ENCODE assay signal across 15 cellular contexts in genomic region chr20:59404749-59405148, GRCh38.
DNase-seq lines count a peak whose midpoint lies in the region; ATAC-seq, FAIRE-seq and TF ChIP-seq lines count a peak whose summit lies in the region.
"Had no signal": no experiment of that assay in that cellular context is flagged by ENCODE, and none has a peak within 500 bp of the region (broad histone marks: within the 10 kb centered on the region; RNA-seq: fewer than 3 reads in every experiment).

No MANE protein-coding gene starts in this region.

- TF ChIP-seq CTCF in RWPE2 (IDR thresholded peaks at IDR 0.05; ENCODE audit: poor library complexity, severe bottlenecking) (no peak), astrocyte (IDR thresholded peaks at IDR 0.05; ENCODE audit: insufficient read depth, low read depth, low read length) (no peak)

- intact Hi-C loops in posterior vena cava (cut with DNase I): no loop called here

- ATAC-seq in RWPE2 (ENCODE audit: low read depth): no peak
- no peak for ATAC-seq in GM21360 (IDR thresholded peaks at IDR 0.05; ENCODE audit: unreplicated experiment)
- ATAC-seq: A549; CD8-positive, alpha-beta T cell had no signal

- no peak overlapping the region for H3K4me2 ChIP-seq in astrocyte (ENCODE audit: low read length)

- no peaks in the 10 kb centered on the region for H3K79me2 ChIP-seq in astrocyte (ENCODE audit: insufficient read depth, low read length)

- H3K9me3 Mint-ChIP-seq in astrocyte (ENCODE audit: unreplicated experiment): no peaks in the 10 kb centered on the region
- H3K9me3 Mint-ChIP-seq in T-helper 2 cell treated with Interferon-gamma antibody and Interleukin-4, amounts not matched to agents 5 μg/mL and 100 μg/mL, for 36 hours: no peaks in the 10 kb centered on the region
- H3K9me3 Mint-ChIP-seq: CD8-positive, alpha-beta T cell; IgD-negative memory B cell had no signal

- H4K20me1 ChIP-seq in astrocyte (ENCODE audit: insufficient read depth, low read length): no peaks in the 10 kb centered on the region

- H3K36me3 Mint-ChIP-seq in astrocyte (ENCODE audit: low read depth, unreplicated experiment): no peaks in the 10 kb centered on the region
- no peaks in the 10 kb centered on the region for H3K36me3 Mint-ChIP-seq in T-helper 2 cell treated with Interferon-gamma antibody and Interleukin-4, amounts not matched to agents 5 μg/mL and 100 μg/mL, for 36 hours (ENCODE audit: low read depth)
- H3K36me3 Mint-ChIP-seq: CD14-positive monocyte; CD8-positive, alpha-beta T cell; IgD-negative memory B cell had no signal

- H3K27me3 ChIP-seq in RWPE2 (ENCODE audit: insufficient read depth, poor library complexity, severe bottlenecking) (peaks cover 97% of the 10 kb centered on the region), astrocyte (ENCODE audit: insufficient read depth, low read length) (peaks cover 41% of the 10 kb centered on the region)

- H3K36me3 ChIP-seq in RWPE2 (ENCODE audit: low read depth) (no peaks in the 10 kb centered on the region), astrocyte (ENCODE audit: insufficient read depth, low read length) (no peaks in the 10 kb centered on the region)

- H3K4me1 Mint-ChIP-seq in astrocyte (ENCODE audit: low read depth, unreplicated experiment): no peaks in the 10 kb centered on the region
- H3K4me1 Mint-ChIP-seq in T-helper 2 cell treated with Interferon-gamma antibody and Interleukin-4, amounts not matched to agents 5 μg/mL and 100 μg/mL, for 36 hours (ENCODE audit: low read depth): no peaks in the 10 kb centered on the region
- H3K4me1 Mint-ChIP-seq: CD14-positive monocyte had no signal

- no peaks in the 10 kb centered on the region for H3K4me1 ChIP-seq in RWPE2 (ENCODE audit: insufficient read depth, poor library complexity, severe bottlenecking)
- no peaks in the 10 kb centered on the region for H3K4me1 ChIP-seq in astrocyte (ENCODE audit: insufficient read depth, low read length)

- no peak for FAIRE-seq in astrocyte (lab: Jason Lieb, UNC)
- FAIRE-seq: A549, GM19239 had no signal

- H3K9me3 ChIP-seq in RWPE2 (ENCODE audit: severe bottlenecking) (no peaks in the 10 kb centered on the region), astrocyte (ENCODE audit: insufficient read depth, low read depth, low read length) (no peaks in the 10 kb centered on the region)
- H3K9me3 ChIP-seq: A549 had no signal

- H3K27ac ChIP-seq in RWPE2 (ENCODE audit: poor library complexity, severe bottlenecking) (no peak overlapping the region), astrocyte (ENCODE audit: low read depth, low read length) (no peak overlapping the region)

- peaks cover 38% of the 10 kb centered on the region for H3K27me3 Mint-ChIP-seq in astrocyte (ENCODE audit: low read depth, unreplicated experiment)
- peaks cover 5% of the 10 kb centered on the region for H3K27me3 Mint-ChIP-seq in T-helper 2 cell treated with Interferon-gamma antibody and Interleukin-4, amounts not matched to agents 5 μg/mL and 100 μg/mL, for 36 hours (ENCODE audit: low read depth)

- no peak overlapping the region for H2AFZ ChIP-seq in astrocyte (ENCODE audit: low read depth, low read length)

- DNase-seq in RWPE2 (ENCODE audit: low spot score): peak; percentile 70
- no peak for DNase-seq in astrocyte (ENCODE audit: low read depth)
- peak; percentile 30 for DNase-seq in posterior vena cava (ENCODE audit: low spot score)
- no peak for DNase-seq in COR-L47 (lab: John Stamatoyannopoulos, UW)
- DNase-seq in T-helper 2 cell treated with Interferon-gamma antibody and Interleukin-4, amounts not matched to agents 5 μg/mL and 100 μg/mL, for 36 hours (ENCODE audit: low spot score): no peak
- DNase-seq: Caco-2; CD8-positive, alpha-beta T cell; DMS53; GF-D8; HCEC 1CT had no signal

- H3K4me3 ChIP-seq in RWPE2 (ENCODE audit: severe bottlenecking): no peak overlapping the region
- no peak overlapping the region for H3K4me3 ChIP-seq in astrocyte (ENCODE audit: insufficient read depth, low read depth, low read length)
- H3K4me3 ChIP-seq: A549 had no signal

- H3K4me3 Mint-ChIP-seq in astrocyte (ENCODE audit: unreplicated experiment): peak overlapping the region; percentile 54
- H3K4me3 Mint-ChIP-seq in T-helper 2 cell treated with Interferon-gamma antibody and Interleukin-4, amounts not matched to agents 5 μg/mL and 100 μg/mL, for 36 hours: no peak overlapping the region
- H3K4me3 Mint-ChIP-seq: CD8-positive, alpha-beta T cell had no signal

- no peak overlapping the region for H3K9ac ChIP-seq in astrocyte (ENCODE audit: low read length)

- H3K27ac Mint-ChIP-seq in astrocyte (ENCODE audit: unreplicated experiment): no peak overlapping the region
- H3K27ac Mint-ChIP-seq in T-helper 2 cell treated with Interferon-gamma antibody and Interleukin-4, amounts not matched to agents 5 μg/mL and 100 μg/mL, for 36 hours: no peak overlapping the region
- H3K27ac Mint-ChIP-seq: CD14-positive monocyte; CD8-positive, alpha-beta T cell; IgD-negative memory B cell had no signal

Comparison
In these comparisons a context has a peak if more than half of its experiments do, and no peak if none do; other contexts are left out.
1. DNase-seq: peak in RWPE2 (single experiment) and posterior vena cava (single experiment); none in astrocyte (single experiment), COR-L47 (single experiment) and T-helper 2 cell treated with Interferon-gamma antibody and Interleukin-4, amounts not matched to agents 5 μg/mL and 100 μg/mL, for 36 hours (single experiment).